In the genomic region with DNA sequence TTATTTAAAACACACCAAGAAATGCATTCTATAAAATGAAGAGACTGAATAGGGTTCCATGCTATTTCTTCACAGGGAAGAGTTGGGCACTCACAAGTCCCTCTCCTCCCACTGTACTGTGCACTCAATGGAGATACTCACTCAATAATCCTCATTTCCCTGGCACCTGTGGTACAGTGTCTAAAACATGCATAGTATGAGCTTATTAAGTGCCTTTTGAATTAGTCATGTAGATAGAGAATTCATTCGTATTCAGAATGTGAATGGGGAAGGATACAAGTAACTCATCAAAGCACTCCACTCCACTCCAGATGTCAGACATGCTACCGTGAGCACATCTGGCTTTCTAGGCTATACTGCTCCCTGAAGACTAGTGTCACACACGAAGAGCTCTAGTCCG, we compare ENCODE assay signal across 1 cellular context.
TF ChIP-seq lines count a peak whose summit lies in the region.

No MANE protein-coding gene starts in this region.

TF ChIP-seq in IMR-90, 13 proteins besides CTCF, POLR2A, EP300 and RAD21:
- TF ChIP-seq, protein P1, sequence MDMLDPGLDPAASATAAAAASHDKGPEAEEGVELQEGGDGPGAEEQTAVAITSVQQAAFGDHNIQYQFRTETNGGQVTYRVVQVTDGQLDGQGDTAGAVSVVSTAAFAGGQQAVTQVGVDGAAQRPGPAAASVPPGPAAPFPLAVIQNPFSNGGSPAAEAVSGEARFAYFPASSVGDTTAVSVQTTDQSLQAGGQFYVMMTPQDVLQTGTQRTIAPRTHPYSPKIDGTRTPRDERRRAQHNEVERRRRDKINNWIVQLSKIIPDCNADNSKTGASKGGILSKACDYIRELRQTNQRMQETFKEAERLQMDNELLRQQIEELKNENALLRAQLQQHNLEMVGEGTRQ (IDR thresholded peaks at IDR 0.05; ENCODE audit: low read depth, low read length) = no peak
- no peak for TF ChIP-seq CEBPB (IDR thresholded peaks at IDR 0.05; ENCODE audit: low read depth, low read length)
- TF ChIP-seq MAFK (IDR thresholded peaks at IDR 0.05; ENCODE audit: low read depth, low read length) = no peak
- no peak for TF ChIP-seq BHLHE40 (IDR thresholded peaks at IDR 0.05; ENCODE audit: low read depth, low read length)
- TF ChIP-seq RCOR1 (IDR thresholded peaks at IDR 0.05; ENCODE audit: insufficient replicate concordance, low read length) = no peak
- TF ChIP-seq, protein P2, sequence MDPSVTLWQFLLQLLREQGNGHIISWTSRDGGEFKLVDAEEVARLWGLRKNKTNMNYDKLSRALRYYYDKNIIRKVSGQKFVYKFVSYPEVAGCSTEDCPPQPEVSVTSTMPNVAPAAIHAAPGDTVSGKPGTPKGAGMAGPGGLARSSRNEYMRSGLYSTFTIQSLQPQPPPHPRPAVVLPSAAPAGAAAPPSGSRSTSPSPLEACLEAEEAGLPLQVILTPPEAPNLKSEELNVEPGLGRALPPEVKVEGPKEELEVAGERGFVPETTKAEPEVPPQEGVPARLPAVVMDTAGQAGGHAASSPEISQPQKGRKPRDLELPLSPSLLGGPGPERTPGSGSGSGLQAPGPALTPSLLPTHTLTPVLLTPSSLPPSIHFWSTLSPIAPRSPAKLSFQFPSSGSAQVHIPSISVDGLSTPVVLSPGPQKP (IDR thresholded peaks at IDR 0.05; ENCODE audit: borderline replicate concordance, low read depth, low read length) = no peak
- no peak for TF ChIP-seq RFX5 (IDR thresholded peaks at IDR 0.05; ENCODE audit: low read depth, low read length)
- no peak for TF ChIP-seq NFE2L2 (IDR thresholded peaks at IDR 0.05; ENCODE audit: low read depth, low read length)
- TF ChIP-seq MAZ (IDR thresholded peaks at IDR 0.05; ENCODE audit: borderline replicate concordance, low read depth, low read length) = no peak
- no peak for TF ChIP-seq SMC3 (IDR thresholded peaks at IDR 0.05; ENCODE audit: low read depth, low read length)
- no peak for TF ChIP-seq MXI1 (IDR thresholded peaks at IDR 0.05; ENCODE audit: borderline replicate concordance, low read depth, low read length)
- no peak for TF ChIP-seq CHD1 (IDR thresholded peaks at IDR 0.05; ENCODE audit: low read depth, low read length)
